Comparison of ENCODE assay signal across 34 cellular contexts in the genomic region with DNA sequence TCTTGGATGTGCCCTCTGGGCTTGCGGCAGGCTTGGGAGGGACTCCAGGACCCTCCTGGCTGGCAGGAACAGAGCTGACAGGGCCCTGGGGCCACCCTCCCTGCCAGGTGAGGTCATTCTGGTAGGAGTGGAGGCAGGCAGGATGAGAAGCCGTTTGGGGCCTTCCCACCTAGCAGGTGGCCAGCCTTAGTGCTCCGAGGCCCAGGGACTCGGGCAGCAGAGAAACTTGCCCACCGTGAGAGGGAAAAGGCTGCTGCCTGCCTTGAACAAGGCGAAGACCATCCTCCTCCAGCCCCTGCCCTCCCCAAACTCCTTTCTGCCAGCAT. TPM values are rescaled to one million over a fixed set of nuclear protein-coding genes. Genes with fewer than 3 reads are reported as not detected.
DNase-seq lines count a peak whose midpoint lies in the region; ATAC-seq and TF ChIP-seq lines count a peak whose summit lies in the region.
"Had no signal": no experiment of that assay in that cellular context is flagged by ENCODE, and none has a peak within 500 bp of the region (broad histone marks: within the 10 kb centered on the region; RNA-seq: fewer than 3 reads in every experiment).

No MANE protein-coding gene starts in this region.

- peaks cover 0 to 10% (median 7%) of the 10 kb centered on the region in 11 donors for H3K9me3 ChIP-seq in heart right ventricle
- H3K9me3 ChIP-seq in T-helper 17 cell (ENCODE audit: control insufficient read depth, low read length, poor library complexity, severe bottlenecking): peaks cover 2% of the 10 kb centered on the region

- no peak overlapping the region for H3K4me3 Mint-ChIP-seq in T-helper 17 cell
- no peak overlapping the region for H3K4me3 Mint-ChIP-seq in naive thymus-derived CD8-positive, alpha-beta T cell
- no peak overlapping the region for H3K4me3 Mint-ChIP-seq in activated CD8-positive, alpha-beta memory T cell treated with anti-CD3 and anti-CD28 coated beads, Interleukin-2, amount 10 ng/mL, durations not matched to agents 7 days and 5 days
- H3K4me3 Mint-ChIP-seq: naive B cell had no signal

- H3K36me3 ChIP-seq in heart right ventricle: peaks cover 0 to 39% (median 3%) of the 10 kb centered on the region in 9 donors

- peaks cover 20% of the 10 kb centered on the region for H3K4me1 Mint-ChIP-seq in T-helper 17 cell
- peaks cover 14 to 57% (median 41%) of the 10 kb centered on the region in 4 donors for H3K4me1 Mint-ChIP-seq in naive thymus-derived CD8-positive, alpha-beta T cell
- peaks cover 20% of the 10 kb centered on the region for H3K4me1 Mint-ChIP-seq in activated CD8-positive, alpha-beta memory T cell treated with anti-CD3 and anti-CD28 coated beads, Interleukin-2, amount 10 ng/mL, durations not matched to agents 7 days and 5 days

- H3K27ac Mint-ChIP-seq in T-helper 17 cell: peak overlapping the region; percentile 76
- H3K27ac Mint-ChIP-seq in naive thymus-derived CD8-positive, alpha-beta T cell: peak overlapping the region in 6 of 10 donors; percentile 28 to 75 (median 66)
- H3K27ac Mint-ChIP-seq in activated CD8-positive, alpha-beta memory T cell treated with anti-CD3 and anti-CD28 coated beads, Interleukin-2, amount 10 ng/mL, durations not matched to agents 7 days and 5 days: no peak overlapping the region
- H3K27ac Mint-ChIP-seq: progenitor cell of endocrine pancreas had no signal

- H3K9me3 Mint-ChIP-seq in naive thymus-derived CD8-positive, alpha-beta T cell: no peaks in the 10 kb centered on the region
- peaks cover 2% of the 10 kb centered on the region for H3K9me3 Mint-ChIP-seq in activated CD8-positive, alpha-beta memory T cell treated with anti-CD3 and anti-CD28 coated beads, Interleukin-2, amount 10 ng/mL, durations not matched to agents 7 days and 5 days (ENCODE audit: low read depth)

- no peak overlapping the region for H3K4me3 ChIP-seq in heart right ventricle
- H3K4me3 ChIP-seq: GM12878, HAP-1, PC-9 had no signal

- intact Hi-C loops in Right ventricle myocardium inferior (cut with DNase I) (no loop called here), heart right ventricle (cut with DNase I) (no loop called here)

- TF ChIP-seq CTCF in heart right ventricle (IDR thresholded peaks at IDR 0.05) (no peak), GM10248 (IDR thresholded peaks at IDR 0.05; ENCODE audit: control extremely low read depth, extremely low read depth, low read depth, missing control alignments) (no peak)

- H3K27me3 ChIP-seq in heart right ventricle: no peaks in the 10 kb centered on the region

- H3K27ac ChIP-seq in heart right ventricle: no peak overlapping the region

- H3K27me3 Mint-ChIP-seq in T-helper 17 cell: no peaks in the 10 kb centered on the region
- H3K27me3 Mint-ChIP-seq in naive thymus-derived CD8-positive, alpha-beta T cell: no peaks in the 10 kb centered on the region
- H3K27me3 Mint-ChIP-seq in activated CD8-positive, alpha-beta memory T cell treated with anti-CD3 and anti-CD28 coated beads, Interleukin-2, amount 10 ng/mL, durations not matched to agents 7 days and 5 days: no peaks in the 10 kb centered on the region
- H3K27me3 Mint-ChIP-seq: naive B cell, progenitor cell of endocrine pancreas had no signal

- peaks cover 4 to 27% (median 14%) of the 10 kb centered on the region in 9 donors for H3K4me1 ChIP-seq in heart right ventricle
- H3K4me1 ChIP-seq: HAP-1 had no signal

- CTCF ChIA-PET in activated CD8-positive, alpha-beta memory T cell treated with anti-CD3 and anti-CD28 coated beads, Interleukin-2, amount 10 ng/mL, durations not matched to agents 7 days and 5 days (lab: Charles Lee): interaction anchor here (0.9 to 1.4 kb wide), 2 partner anchors 10 to 22 kb away, joined by 3 read pairs; no protein-coding TSS in a partner anchor
- CTCF ChIA-PET in GM10248 (lab: Yijun Ruan, JAX): no interaction called here

- POLR2A ChIA-PET in naive thymus-derived CD8-positive, alpha-beta T cell (lab: Charles Lee): interaction anchor here (1.5 to 18.9 kb wide), 2 partner anchors 9 to 14 kb away, joined by 6 to 481 read pairs; a partner anchor contains a TSS
- POLR2A ChIA-PET in GM10248 (lab: Yijun Ruan, JAX): interaction anchor here (0.6 kb wide), 1 partner anchor 18 kb away, joined by 4 read pairs; no protein-coding TSS in a partner anchor

- WGBS in heart right ventricle, 2 donors: 92 to 94% methylated on average over 6 of the region's 6 CpGs

- H3K36me3 Mint-ChIP-seq in T-helper 17 cell (ENCODE audit: low read depth): no peaks in the 10 kb centered on the region
- H3K36me3 Mint-ChIP-seq in naive thymus-derived CD8-positive, alpha-beta T cell: peaks cover 4 to 7% (median 6%) of the 10 kb centered on the region in 3 donors
- peaks cover 22% of the 10 kb centered on the region for H3K36me3 Mint-ChIP-seq in activated CD8-positive, alpha-beta memory T cell treated with anti-CD3 and anti-CD28 coated beads, Interleukin-2, amount 10 ng/mL, durations not matched to agents 7 days and 5 days
- H3K36me3 Mint-ChIP-seq: naive B cell had no signal

- ATAC-seq in Right ventricle myocardium inferior (no peak), heart right ventricle (no peak), T-helper 17 cell (no peak), HG02678 (IDR thresholded peaks at IDR 0.05; ENCODE audit: unreplicated experiment) (no peak), HG02759 (IDR thresholded peaks at IDR 0.05; ENCODE audit: unreplicated experiment) (no peak)
- ATAC-seq in naive thymus-derived CD8-positive, alpha-beta T cell: no peak
- ATAC-seq in activated CD8-positive, alpha-beta memory T cell treated with anti-CD3 and anti-CD28 coated beads, Interleukin-2, amount 10 ng/mL, durations not matched to agents 7 days and 5 days: no peak
- ATAC-seq: activated CD4-positive, CD25-positive, alpha-beta regulatory T cell treated with anti-CD3 and anti-CD28 coated beads, Interleukin-2, amount 50 U/mL, for 24 hours; GM12878; sciatic nerve had no signal

- peak; percentile 32 for DNase-seq in Right ventricle myocardium inferior (ENCODE audit: missing footprints)
- DNase-seq in heart right ventricle: no peak
- no peak for DNase-seq in T-helper 17 cell
- peak in 1 of 10 donors; percentile 40 for DNase-seq in naive thymus-derived CD8-positive, alpha-beta T cell
- DNase-seq in activated CD8-positive, alpha-beta memory T cell treated with anti-CD3 and anti-CD28 coated beads, Interleukin-2, amount 10 ng/mL, durations not matched to agents 7 days and 5 days: no peak
- DNase-seq in GM10248 (ENCODE audit: extremely low spot score): no peak
- DNase-seq: activated CD4-positive, alpha-beta T cell treated with anti-CD3 and anti-CD28 coated beads, Interleukin-2, amount 50 U/mL, for 48 hours; activated naive CD4-positive, alpha-beta T cell treated with anti-CD3 and anti-CD28 coated beads, Interleukin-2, amount 50 U/mL, for 16 hours; DMS 273 treated with DMSO at 0.1 percent for 48 hours; effector CD4-positive, alpha-beta T cell; midbrain; naive B cell; NCI-H1417; NCI-H2081 treated with DMSO at 0.1 percent for 48 hours; NCI-H2227 treated with DMSO at 0.1 percent for 48 hours; NCI-H526 treated with DMSO at 0.1 percent for 48 hours; NK-92 treated with Interleukin-12 subunit alpha and Interleukin-12 subunit beta, amount 100 ng/mL, for 24 hours; PC-9; Right ventricle myocardium superior; stimulated activated CD4-positive, alpha-beta T cell treated with anti-CD3 and anti-CD28 coated beads, Interleukin-12 subunit alpha, Interleukin-12 subunit beta, amount 100 ng/mL, for 4 hours; stimulated activated CD4-positive, alpha-beta T cell treated with anti-CD3 and anti-CD28 coated beads, Interleukin-2, amount 100 ng/mL, for 48 hours; trophoblast cell had no signal

RNA-seq across cellular contexts. Expression of a gene that starts 8.5 kb away (rescaled TPM):
- total RNA-seq in Right ventricle myocardium inferior: 15.4 TPM
- 10 to 100 TPM; 10.4 to 15.8 (median 12.0) TPM for total RNA-seq in heart right ventricle
- 1 to 10 TPM; 2.7 to 5.9 TPM for polyA plus RNA-seq in heart right ventricle
- total RNA-seq in T-helper 17 cell: 10 to 100 TPM; 23.3 to 24.7 TPM
- total RNA-seq in naive thymus-derived CD8-positive, alpha-beta T cell: 10 to 100 TPM; 17.1 to 18.8 TPM
- polyA plus RNA-seq in naive thymus-derived CD8-positive, alpha-beta T cell: 1 to 10 TPM in 2 of 3 donors, under 1 TPM in 1; 0.84 to 1.1 (median 1.0) TPM
- 10 to 100 TPM; 16.0 to 17.8 TPM for total RNA-seq in activated CD8-positive, alpha-beta memory T cell treated with anti-CD3 and anti-CD28 coated beads, Interleukin-2, amount 10 ng/mL, durations not matched to agents 7 days and 5 days

RNA-seq across cellular contexts. Expression of a gene that starts 30.3 kb away (rescaled TPM):
- not detected for total RNA-seq in Right ventricle myocardium inferior
- not detected for total RNA-seq in heart right ventricle
- polyA plus RNA-seq in heart right ventricle: not detected
- total RNA-seq in T-helper 17 cell: not detected
- not detected for total RNA-seq in naive thymus-derived CD8-positive, alpha-beta T cell
- polyA plus RNA-seq in naive thymus-derived CD8-positive, alpha-beta T cell: under 1 TPM in 1 of 3 donors, not detected in 2; 0.50 TPM
- total RNA-seq in activated CD8-positive, alpha-beta memory T cell treated with anti-CD3 and anti-CD28 coated beads, Interleukin-2, amount 10 ng/mL, durations not matched to agents 7 days and 5 days: not detected
- total RNA-seq: A172; bronchial epithelial cell; GM12878; lower leg skin; PC-9; progenitor cell of endocrine pancreas; Right ventricle myocardium superior; sciatic nerve; subcutaneous adipose tissue; T-helper 2 cell treated with Interferon-gamma antibody and Interleukin-4, amounts not matched to agents 100 ng/mL and 5 ng/mL, for 36 hours had no signal
- polyA plus RNA-seq: GM12878 had no signal

RNA-seq across cellular contexts. Expression of a gene that starts 34.0 kb away (rescaled TPM):
- total RNA-seq in Right ventricle myocardium inferior: 5.6 TPM
- total RNA-seq in heart right ventricle: 1 to 10 TPM; 2.4 to 7.6 (median 3.4) TPM
- polyA plus RNA-seq in heart right ventricle: 1 to 10 TPM; 4.6 to 5.9 TPM
- 10 to 100 TPM; 39.6 to 51.6 TPM for total RNA-seq in T-helper 17 cell
- total RNA-seq in naive thymus-derived CD8-positive, alpha-beta T cell: 10 to 100 TPM; 54.2 to 54.7 TPM
- 10 to 100 TPM; 54.5 to 91.2 (median 83.9) TPM for polyA plus RNA-seq in naive thymus-derived CD8-positive, alpha-beta T cell
- 10 to 100 TPM; 29.7 to 60.3 TPM for total RNA-seq in activated CD8-positive, alpha-beta memory T cell treated with anti-CD3 and anti-CD28 coated beads, Interleukin-2, amount 10 ng/mL, durations not matched to agents 7 days and 5 days

RNA-seq across cellular contexts. Expression of a gene that starts 45.3 kb away (rescaled TPM):
- total RNA-seq in Right ventricle myocardium inferior: 18.0 TPM
- 10 to 100 TPM; 15.5 to 21.2 (median 17.8) TPM for total RNA-seq in heart right ventricle
- polyA plus RNA-seq in heart right ventricle: 10 to 100 TPM; 26.8 to 50.0 TPM
- 10 to 100 TPM; 88.2 to 95.8 TPM for total RNA-seq in T-helper 17 cell
- total RNA-seq in naive thymus-derived CD8-positive, alpha-beta T cell: 10 to 100 TPM; 93.5 to 93.6 TPM
- 1 to 10 TPM; 2.9 to 6.0 (median 3.4) TPM for polyA plus RNA-seq in naive thymus-derived CD8-positive, alpha-beta T cell
- 10 to 100 TPM; 82.5 to 94.3 TPM for total RNA-seq in activated CD8-positive, alpha-beta memory T cell treated with anti-CD3 and anti-CD28 coated beads, Interleukin-2, amount 10 ng/mL, durations not matched to agents 7 days and 5 days

RNA-seq across cellular contexts. Expression of a gene that starts 59.4 kb away (rescaled TPM):
- total RNA-seq in Right ventricle myocardium inferior (2.5 TPM), heart right ventricle (1 to 10 TPM in 7 of 10 donors, under 1 TPM in 3; 0.76 to 6.2 (median 1.8) TPM), T-helper 17 cell (under 1 TPM in 1 of 2 donors, not detected in 1; 0.31 TPM)
- polyA plus RNA-seq in heart right ventricle: 1 to 10 TPM in 1 of 2 donors, under 1 TPM in 1; 0.90 to 2.3 TPM
- total RNA-seq in naive thymus-derived CD8-positive, alpha-beta T cell: not detected
- not detected for polyA plus RNA-seq in naive thymus-derived CD8-positive, alpha-beta T cell
- under 1 TPM; 0.29 to 0.47 TPM for total RNA-seq in activated CD8-positive, alpha-beta memory T cell treated with anti-CD3 and anti-CD28 coated beads, Interleukin-2, amount 10 ng/mL, durations not matched to agents 7 days and 5 days
- total RNA-seq: bronchial epithelial cell; GM12878; progenitor cell of endocrine pancreas; T-helper 2 cell treated with Interferon-gamma antibody and Interleukin-4, amounts not matched to agents 100 ng/mL and 5 ng/mL, for 36 hours had no signal
